Comparison of ENCODE assay signal across 28 cellular contexts in genomic region chr14:63275611-63276010, GRCh38. TPM values are rescaled to one million over a fixed set of nuclear protein-coding genes. Genes with fewer than 3 reads are reported as not detected.
DNase-seq lines count a peak whose midpoint lies in the region; ATAC-seq and TF ChIP-seq lines count a peak whose summit lies in the region.
"Had no signal": no experiment of that assay in that cellular context is flagged by ENCODE, and none has a peak within 500 bp of the region (broad histone marks: within the 10 kb centered on the region; RNA-seq: fewer than 3 reads in every experiment).

No MANE protein-coding gene starts in this region.

- H3K9me3 Mint-ChIP-seq in naive thymus-derived CD4-positive, alpha-beta T cell, result no peaks in the 10 kb centered on the region
- H3K9me3 Mint-ChIP-seq: activated naive CD8-positive, alpha-beta T cell treated with anti-CD3 and anti-CD28 coated beads, Interleukin-2, amount 50 U/mL, for 24 hours; memory B cell; neural progenitor cell; T-helper 2 cell treated with Interferon-gamma antibody and Interleukin-4, amounts not matched to agents 5 μg/mL and 100 μg/mL, for 36 hours had no signal

- no peak for ATAC-seq in gastroesophageal sphincter
- no peak for ATAC-seq in naive thymus-derived CD4-positive, alpha-beta T cell
- ATAC-seq: activated naive CD8-positive, alpha-beta T cell treated with anti-CD3 and anti-CD28 coated beads, Interleukin-2, amount 50 U/mL, for 24 hours; left colon had no signal

- no peak overlapping the region for H3K4me3 Mint-ChIP-seq in naive thymus-derived CD4-positive, alpha-beta T cell
- H3K4me3 Mint-ChIP-seq: activated naive CD8-positive, alpha-beta T cell treated with anti-CD3 and anti-CD28 coated beads, Interleukin-2, amount 50 U/mL, for 24 hours; memory B cell; neural progenitor cell; T-helper 2 cell treated with Interferon-gamma antibody and Interleukin-4, amounts not matched to agents 5 μg/mL and 100 μg/mL, for 36 hours had no signal

- no peaks in the 10 kb centered on the region for H3K27me3 ChIP-seq in breast epithelium
- no peaks in the 10 kb centered on the region for H3K27me3 ChIP-seq in gastroesophageal sphincter
- no peaks in the 10 kb centered on the region for H3K27me3 ChIP-seq in naive thymus-derived CD4-positive, alpha-beta T cell (ENCODE audit: control insufficient read depth in 2 of 2, insufficient read depth in 2 of 2, low read length in 2 of 2)
- H3K27me3 ChIP-seq: MG63, neural progenitor cell, right atrium auricular region, spleen had no signal

- H3K27ac ChIP-seq in breast epithelium (no peak overlapping the region), gastroesophageal sphincter (no peak overlapping the region)
- no peak overlapping the region for H3K27ac ChIP-seq in naive thymus-derived CD4-positive, alpha-beta T cell (ENCODE audit: low read depth, low read length)
- H3K27ac ChIP-seq: neural progenitor cell, parathyroid adenoma, PC-9, right atrium auricular region, spleen had no signal

- TF ChIP-seq POLR2A in breast epithelium (IDR thresholded peaks at IDR 0.05), result no peak
- TF ChIP-seq POLR2A in gastroesophageal sphincter (IDR thresholded peaks at IDR 0.05), result no peak

- no peaks in the 10 kb centered on the region for H3K4me1 Mint-ChIP-seq in naive thymus-derived CD4-positive, alpha-beta T cell
- H3K4me1 Mint-ChIP-seq: activated naive CD8-positive, alpha-beta T cell treated with anti-CD3 and anti-CD28 coated beads, Interleukin-2, amount 50 U/mL, for 24 hours; memory B cell; neural progenitor cell had no signal

- no peaks in the 10 kb centered on the region for H3K9me3 ChIP-seq in breast epithelium
- H3K9me3 ChIP-seq in gastroesophageal sphincter, result no peaks in the 10 kb centered on the region
- no peaks in the 10 kb centered on the region for H3K9me3 ChIP-seq in naive thymus-derived CD4-positive, alpha-beta T cell (ENCODE audit: control insufficient read depth in 2 of 3, low read length in 3 of 3)
- H3K9me3 ChIP-seq: BE2C, MG63, right atrium auricular region, spleen had no signal

- peaks cover 0 to 9% (median 0%) of the 10 kb centered on the region in 5 donors for H3K27me3 Mint-ChIP-seq in naive thymus-derived CD4-positive, alpha-beta T cell
- H3K27me3 Mint-ChIP-seq: activated naive CD8-positive, alpha-beta T cell treated with anti-CD3 and anti-CD28 coated beads, Interleukin-2, amount 50 U/mL, for 24 hours had no signal

- H3K4me1 ChIP-seq in breast epithelium (no peaks in the 10 kb centered on the region), gastroesophageal sphincter (peaks cover 0 to 37% (median 7%) of the 10 kb centered on the region in 3 donors)
- H3K4me1 ChIP-seq in naive thymus-derived CD4-positive, alpha-beta T cell (ENCODE audit: control insufficient read depth in 2 of 2, insufficient read depth in 2 of 2, low read length in 2 of 2), result no peaks in the 10 kb centered on the region
- H3K4me1 ChIP-seq: BE2C, neural progenitor cell, parathyroid adenoma had no signal

- no peak overlapping the region for H3K27ac Mint-ChIP-seq in naive thymus-derived CD4-positive, alpha-beta T cell
- H3K27ac Mint-ChIP-seq: activated naive CD8-positive, alpha-beta T cell treated with anti-CD3 and anti-CD28 coated beads, Interleukin-2, amount 50 U/mL, for 24 hours; memory B cell; neural progenitor cell; T-helper 2 cell treated with Interferon-gamma antibody and Interleukin-4, amounts not matched to agents 5 μg/mL and 100 μg/mL, for 36 hours had no signal

- H3K4me3 ChIP-seq in breast epithelium (no peak overlapping the region), gastroesophageal sphincter (no peak overlapping the region)
- H3K4me3 ChIP-seq in naive thymus-derived CD4-positive, alpha-beta T cell (ENCODE audit: low read length), result no peak overlapping the region
- H3K4me3 ChIP-seq: MG63, neural progenitor cell, PC-9, right atrium auricular region, spleen had no signal

- H3K36me3 Mint-ChIP-seq in naive thymus-derived CD4-positive, alpha-beta T cell, result no peaks in the 10 kb centered on the region
- H3K36me3 Mint-ChIP-seq: memory B cell, neural progenitor cell had no signal

- TF ChIP-seq EP300 in gastroesophageal sphincter (IDR thresholded peaks at IDR 0.05), result no peak

- POLR2A ChIA-PET in naive thymus-derived CD4-positive, alpha-beta T cell (lab: Charles Lee), result no interaction called here

- intact Hi-C loops in breast epithelium (cut with DNase I; ENCODE audit: low total_unique reads), result loop anchor here (5.0 kb wide), 1 partner anchor 828 kb away; no protein-coding TSS in a partner anchor
- intact Hi-C loops in naive thymus-derived CD4-positive, alpha-beta T cell (cut with micrococcal nuclease), result loop anchor here in 1 of 2 donors (1.0 kb wide), 2 partner anchors 1096 to 1112 kb away; no protein-coding TSS in a partner anchor

- CTCF ChIA-PET in naive thymus-derived CD4-positive, alpha-beta T cell (lab: Charles Lee), result no interaction called here

- DNase-seq in DMS79 (lab: John Stamatoyannopoulos, UW), result peak; percentile 99
- DNase-seq in NCI-H128 (lab: John Stamatoyannopoulos, UW; ENCODE audit: unreplicated experiment), result peak; percentile 91
- DNase-seq in NCI-H2171 (lab: John Stamatoyannopoulos, UW), result peak; percentile 92
- peak; percentile 84 for DNase-seq in NCI-H82 (lab: John Stamatoyannopoulos, UW)
- no peak for DNase-seq in breast epithelium (ENCODE audit: low spot score in 2 of 2)
- DNase-seq in naive thymus-derived CD4-positive, alpha-beta T cell, result no peak
- no peak for DNase-seq in dedifferentiated amniotic fluid mesenchymal stem cell (ENCODE audit: extremely low spot score)
- DNase-seq: activated CD4-positive, alpha-beta T cell treated with anti-CD3 and anti-CD28 coated beads for 4 hours; activated CD8-positive, alpha-beta memory T cell treated with anti-CD3 and anti-CD28 coated beads for 24 hours; activated gamma-delta T cell; activated naive CD8-positive, alpha-beta T cell treated with anti-CD3 and anti-CD28 coated beads, Interleukin-2, amount 50 U/mL, for 24 hours; BE2C; DND-41; hippocampal formation; KG1; left colon; MG63; NK-92 treated with Interleukin-12 subunit alpha and Interleukin-12 subunit beta, amount 100 ng/mL, for 24 hours; PC-9; SHP77; spleen; stimulated activated CD4-positive, alpha-beta T cell treated with anti-CD3 and anti-CD28 coated beads, Interleukin-4, amount 100 ng/mL, for 1 hour had no signal

- 74 to 78% methylated on average over 3 of the region's 3 CpGs for WGBS in gastroesophageal sphincter (ENCODE audit: low coverage in 1 of 2), 2 donors

- TF ChIP-seq CTCF in breast epithelium (IDR thresholded peaks at IDR 0.05) (no peak), gastroesophageal sphincter (IDR thresholded peaks at IDR 0.05) (no peak)

- H3K36me3 ChIP-seq in breast epithelium (no peaks in the 10 kb centered on the region), gastroesophageal sphincter (peaks cover 0 to 8% of the 10 kb centered on the region in 2 donors)
- no peaks in the 10 kb centered on the region for H3K36me3 ChIP-seq in naive thymus-derived CD4-positive, alpha-beta T cell (ENCODE audit: control insufficient read depth in 2 of 3, insufficient read depth in 3 of 3, low read length in 3 of 3)
- H3K36me3 ChIP-seq: BE2C, MG63, neural progenitor cell, right atrium auricular region, spleen had no signal

RNA-seq across cellular contexts. Expression of gene GPHB5, which starts 43.1 kb away (rescaled TPM):
- total RNA-seq in breast epithelium (not detected), gastroesophageal sphincter (not detected)
- total RNA-seq in naive thymus-derived CD4-positive, alpha-beta T cell, result not detected
- polyA plus RNA-seq in naive thymus-derived CD4-positive, alpha-beta T cell, result not detected
- total RNA-seq: left colon, PC-9, right atrium auricular region, spleen had no signal
- polyA plus RNA-seq: spleen had no signal

Comparison
In these comparisons a context has a peak if more than half of its experiments do, and no peak if none do; other contexts are left out.
1. DNase-seq: peak in DMS79 (single experiment), NCI-H128 (single experiment), NCI-H2171 (single experiment) and NCI-H82 (single experiment); none in breast epithelium (0 of 2), naive thymus-derived CD4-positive, alpha-beta T cell (0 of 9) and dedifferentiated amniotic fluid mesenchymal stem cell (single experiment).